Comparison of ENCODE assay signal across 34 cellular contexts in the genomic region with DNA sequence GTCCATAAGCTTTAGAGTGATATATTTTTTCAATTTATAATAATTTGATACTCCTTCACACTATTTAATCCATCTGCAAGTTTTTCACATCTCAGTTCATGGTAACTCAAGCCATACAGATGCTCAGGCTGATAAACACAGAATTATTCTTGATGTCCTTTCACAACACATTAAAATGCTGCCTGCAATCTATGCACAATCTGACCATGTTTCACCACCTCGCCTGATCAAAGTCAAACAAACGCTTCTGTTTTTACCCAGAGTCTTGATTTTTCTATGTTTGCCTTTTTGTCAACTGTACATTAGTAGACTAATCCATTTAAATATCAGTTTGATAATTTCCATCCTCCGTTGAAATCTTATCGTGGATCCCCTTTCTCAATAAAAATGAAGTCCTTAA.
"Had no signal": no experiment of that assay in that cellular context is flagged by ENCODE, and none has a peak within 500 bp of the region (broad histone marks: within the 10 kb centered on the region; RNA-seq: fewer than 3 reads in every experiment).

No MANE protein-coding gene starts in this region.

- H3K4me3 ChIP-seq: adrenal gland, ascending aorta, body of pancreas, breast epithelium, cardiac muscle cell had no signal

- FAIRE-seq: astrocyte, bronchial epithelial cell had no signal

- ATAC-seq: activated naive CD4-positive, alpha-beta T cell treated with anti-CD3 and anti-CD28 coated beads, Interleukin-2, amount 50 U/mL, for 72 hours; activated naive CD8-positive, alpha-beta T cell treated with anti-CD3 and anti-CD28 coated beads, Interleukin-2, amount 50 U/mL, for 24 hours; activated T-cell treated with anti-CD3 and anti-CD28 coated beads, Interleukin-2, amount 50 U/mL, for 4 hours; activated T-cell treated with anti-CD3 and anti-CD28 coated beads, Interleukin-2, amount 50 U/mL, for 72 hours; activated T-helper 17 cell treated with anti-CD3 and anti-CD28 coated beads, Interleukin-2, amount 50 U/mL, for 72 hours; body of pancreas had no signal

- H3K9me3 ChIP-seq: adrenal gland, ascending aorta, body of pancreas, breast epithelium had no signal

- H3K27ac ChIP-seq: adrenal gland, ascending aorta, body of pancreas, brain microvascular endothelial cell, breast epithelium, cardiac muscle cell had no signal

- DNase-seq: activated effector memory CD4-positive, alpha-beta T cell treated with anti-CD3 and anti-CD28 coated beads, Interleukin-2, amount 50 U/mL, for 16 hours; activated effector memory CD4-positive, alpha-beta T cell treated with Interleukin-2 at 50 U/mL for 16 hours; activated gamma-delta T cell; activated gamma-delta T cell treated with Interleukin-2 at 50 U/mL for 16 hours; activated naive CD4-positive, alpha-beta T cell; activated naive CD4-positive, alpha-beta T cell treated with anti-CD3 and anti-CD28 coated beads for 36 hours; activated naive CD4-positive, alpha-beta T cell treated with anti-CD3 and anti-CD28 coated beads, Interleukin-2, amount 10 ng/mL, durations not matched to agents 7 days and 5 days; activated naive CD4-positive, alpha-beta T cell treated with anti-CD3 and anti-CD28 coated beads, Interleukin-2, amount 50 U/mL, for 16 hours; activated naive CD4-positive, alpha-beta T cell treated with Interleukin-2 at 50 U/mL for 16 hours; activated naive CD8-positive, alpha-beta T cell treated with anti-CD3 and anti-CD28 coated beads for 36 hours; activated naive CD8-positive, alpha-beta T cell treated with anti-CD3 and anti-CD28 coated beads, Interleukin-2, amount 10 ng/mL, durations not matched to agents 7 days and 5 days; activated naive CD8-positive, alpha-beta T cell treated with anti-CD3 and anti-CD28 coated beads, Interleukin-2, amount 50 U/mL, for 24 hours; activated T-cell treated with anti-CD3 and anti-CD28 coated beads, Interleukin-2, amount 50 U/mL, for 1 hour; activated T-cell treated with anti-CD3 and anti-CD28 coated beads, Interleukin-2, amount 50 U/mL, for 24 hours; activated T-cell treated with anti-CD3 and anti-CD28 coated beads, Interleukin-2, amount 50 U/mL, for 4 hours; activated T-cell treated with anti-CD3 and anti-CD28 coated beads, Interleukin-2, amount 50 U/mL, for 48 hours; activated T-cell treated with anti-CD3 and anti-CD28 coated beads, Interleukin-2, amount 50 U/mL, for 72 hours; adrenal gland; amniotic stem cell; amygdala; anterior cingulate cortex; aorta; body of pancreas; brain microvascular endothelial cell; caudate nucleus; central memory CD4-positive, alpha-beta T cell; cerebellar nuclear complex had no signal

- H3K27me3 ChIP-seq: adrenal gland, ascending aorta, body of pancreas, brain microvascular endothelial cell, breast epithelium, cardiac muscle cell had no signal

- H3K4me1 ChIP-seq: adrenal gland, ascending aorta, body of pancreas, breast epithelium had no signal

- H3K36me3 ChIP-seq: adrenal gland, ascending aorta, brain microvascular endothelial cell, breast epithelium, cardiac muscle cell had no signal
